Comparison of ENCODE assay signal across 10 cellular contexts in genomic region chr6:143058987-143059386, GRCh38. TPM values are rescaled to one million over a fixed set of nuclear protein-coding genes. Genes with fewer than 3 reads are reported as not detected.
A peak's percentile ranks its signal among the peaks of the same experiment; 100 is the strongest.
DNase-seq lines count a peak whose midpoint lies in the region; ATAC-seq and TF ChIP-seq lines count a peak whose summit lies in the region.
"Had no signal": no experiment of that assay in that cellular context is flagged by ENCODE, and none has a peak within 500 bp of the region (broad histone marks: within the 10 kb centered on the region; RNA-seq: fewer than 3 reads in every experiment).

No MANE protein-coding gene starts in this region.

- DNase-seq in stimulated activated naive CD8-positive, alpha-beta T cell treated with anti-CD3 and anti-CD28 coated beads, Interleukin-15, Interleukin-2, amounts not matched to agents 100 U/mL and 50 U/mL, for 24 hours = no peak
- DNase-seq in SHP77 treated with DMSO at 0.1 percent for 48 hours (lab: John Stamatoyannopoulos, UW) (peak; percentile 42), hepatocyte (ENCODE audit: low spot score) (no peak), body of pancreas (no peak), NCI-H1417 treated with DMSO at 0.1 percent for 48 hours (lab: John Stamatoyannopoulos, UW) (no peak)
- DNase-seq in stimulated activated CD4-positive, alpha-beta T cell treated with anti-CD3 and anti-CD28 coated beads, Interleukin-1b, Interleukin-23, amount 100 ng/mL, for 48 hours = no peak
- no peak for DNase-seq in stimulated activated naive CD4-positive, alpha-beta T cell (lab: John Stamatoyannopoulos, UW)
- DNase-seq: Karpas-422 had no signal

- no peaks in the 10 kb centered on the region for H3K9me3 Mint-ChIP-seq in stimulated activated naive CD8-positive, alpha-beta T cell treated with anti-CD3 and anti-CD28 coated beads, Interleukin-15, Interleukin-2, amounts not matched to agents 100 ng/mL and 50 ng/mL, for 24 hours

- H3K27me3 Mint-ChIP-seq in stimulated activated naive CD8-positive, alpha-beta T cell treated with anti-CD3 and anti-CD28 coated beads, Interleukin-15, Interleukin-2, amounts not matched to agents 100 ng/mL and 50 ng/mL, for 24 hours = no peaks in the 10 kb centered on the region

- peaks cover 16% of the 10 kb centered on the region for H3K79me2 ChIP-seq in hepatocyte

- ATAC-seq in stimulated activated naive CD8-positive, alpha-beta T cell treated with anti-CD3 and anti-CD28 coated beads, Interleukin-15, Interleukin-2, amounts not matched to agents 100 U/mL and 50 U/mL, for 24 hours = no peak
- no peak for ATAC-seq in body of pancreas

- no peak overlapping the region for H2AFZ ChIP-seq in hepatocyte

- peak overlapping the region; percentile 58 for H3K27ac Mint-ChIP-seq in stimulated activated naive CD8-positive, alpha-beta T cell treated with anti-CD3 and anti-CD28 coated beads, Interleukin-15, Interleukin-2, amounts not matched to agents 100 ng/mL and 50 ng/mL, for 24 hours

- no peak for TF ChIP-seq CTCF in hepatocyte (IDR thresholded peaks at IDR 0.05; ENCODE audit: poor library complexity)
- no peak for TF ChIP-seq CTCF in body of pancreas (IDR thresholded peaks at IDR 0.05)

- intact Hi-C loops in body of pancreas (cut with DNase I) = no loop called here

- H3K9me3 ChIP-seq in hepatocyte (ENCODE audit: low read depth) = no peaks in the 10 kb centered on the region
- H3K9me3 ChIP-seq in body of pancreas = no peaks in the 10 kb centered on the region

- H3K4me3 ChIP-seq in hepatocyte = no peak overlapping the region
- H3K4me3 ChIP-seq in body of pancreas = no peak overlapping the region

- H3K4me1 Mint-ChIP-seq in stimulated activated naive CD8-positive, alpha-beta T cell treated with anti-CD3 and anti-CD28 coated beads, Interleukin-15, Interleukin-2, amounts not matched to agents 100 ng/mL and 50 ng/mL, for 24 hours (ENCODE audit: low read depth) = peaks cover 30% of the 10 kb centered on the region

- H4K20me1 ChIP-seq in hepatocyte (ENCODE audit: insufficient read depth, poor library complexity, severe bottlenecking) = no peaks in the 10 kb centered on the region

- H3K4me1 ChIP-seq in hepatocyte (ENCODE audit: insufficient read depth) (peaks cover 20% of the 10 kb centered on the region), body of pancreas (peaks cover 13% of the 10 kb centered on the region)

- 94% methylated on average over 7 of the region's 7 CpGs for WGBS in hepatocyte (ENCODE audit: low lambda C conversion rate, missing lambda C conversion rate)
- WGBS in body of pancreas, 2 donors = 90 to 93% methylated on average over 7 of the region's 7 CpGs

- no peak for TF ChIP-seq POLR2A in body of pancreas (IDR thresholded peaks at IDR 0.05)

- no peaks in the 10 kb centered on the region for H3K9me2 ChIP-seq in hepatocyte (replicated peaks; ENCODE audit: insufficient read depth)

- peak overlapping the region; percentile 68 for H3K4me2 ChIP-seq in hepatocyte

- H3K36me3 ChIP-seq in hepatocyte (replicated peaks; ENCODE audit: insufficient read depth, low read depth) (no peaks in the 10 kb centered on the region), body of pancreas (replicated peaks in 1 of 2; ENCODE audit: insufficient read depth in 1 of 2, low read depth in 2 of 2) (no peaks in the 10 kb centered on the region)

- peak overlapping the region; percentile 99 for H3K27ac ChIP-seq in hepatocyte
- no peak overlapping the region for H3K27ac ChIP-seq in body of pancreas
- H3K27ac ChIP-seq: SK-N-MC had no signal

- H3K4me3 Mint-ChIP-seq in stimulated activated naive CD8-positive, alpha-beta T cell treated with anti-CD3 and anti-CD28 coated beads, Interleukin-15, Interleukin-2, amounts not matched to agents 100 ng/mL and 50 ng/mL, for 24 hours = peak overlapping the region; percentile 92

- H3K27me3 ChIP-seq in hepatocyte (no peaks in the 10 kb centered on the region), body of pancreas (no peaks in the 10 kb centered on the region)

- no peaks in the 10 kb centered on the region for H3K36me3 Mint-ChIP-seq in stimulated activated naive CD8-positive, alpha-beta T cell treated with anti-CD3 and anti-CD28 coated beads, Interleukin-15, Interleukin-2, amounts not matched to agents 100 ng/mL and 50 ng/mL, for 24 hours (ENCODE audit: low read depth)

RNA-seq across cellular contexts. Expression of gene AIG1, which starts 1.7 kb away (rescaled TPM):
- total RNA-seq in hepatocyte (102 and 103 TPM in 2 replicates), body of pancreas (10 to 100 TPM; 11.9 to 13.5 TPM)
- polyA plus RNA-seq in hepatocyte = 75.8 and 92.8 TPM in 2 replicates
